17 cellular contexts compared by ENCODE assay signal in the genomic region with DNA sequence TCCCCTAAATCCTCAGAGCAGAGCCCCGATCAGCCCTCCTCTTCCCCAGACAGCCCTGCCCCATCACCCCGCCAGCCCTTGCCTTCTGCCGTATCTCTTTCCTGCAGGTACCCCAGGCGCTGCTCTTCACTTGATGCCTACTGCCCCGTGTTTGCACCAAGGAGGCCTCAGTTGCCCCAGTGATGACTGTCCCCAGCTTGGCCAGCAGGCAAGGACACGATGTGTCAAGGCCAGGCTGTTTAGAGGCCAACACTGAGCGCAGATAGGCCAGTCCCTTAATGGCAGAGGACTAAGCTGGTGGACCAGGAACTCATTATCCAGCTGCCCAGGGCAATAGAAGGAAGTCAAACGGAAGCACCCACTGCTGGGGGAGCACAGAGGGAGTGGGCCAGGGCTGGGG.
DNase-seq lines count a peak whose midpoint lies in the region; TF ChIP-seq lines count a peak whose summit lies in the region.
"Had no signal": no experiment of that assay in that cellular context is flagged by ENCODE, and none has a peak within 500 bp of the region (broad histone marks: within the 10 kb centered on the region; RNA-seq: fewer than 3 reads in every experiment).

No MANE protein-coding gene starts in this region.

- no peaks in the 10 kb centered on the region for H3K79me1 ChIP-seq in neuronal stem cell (ENCODE audit: low read depth, low read length)

- no peak overlapping the region for H3K9ac ChIP-seq in neuronal stem cell (ENCODE audit: low read depth, low read length, poor library complexity)

- peaks cover 0 to 2% (median 0%) of the 10 kb centered on the region in 3 experiments for H3K27me3 ChIP-seq in neuronal stem cell (ENCODE audit: control insufficient read depth in 3 of 3, insufficient read depth in 3 of 3, low read depth in 1 of 3, low read length in 3 of 3)

- H3K36me3 Mint-ChIP-seq in chondrocyte (ENCODE audit: low read depth): peaks cover 2% of the 10 kb centered on the region

- H3K4me3 ChIP-seq in neuronal stem cell (ENCODE audit: low read length in 2 of 2): no peak overlapping the region

- H3K4me1 ChIP-seq in neuronal stem cell (ENCODE audit: control insufficient read depth in 2 of 2, insufficient read depth in 1 of 2, low read depth in 1 of 2, low read length in 2 of 2): no peaks in the 10 kb centered on the region

- no peak overlapping the region for H4K8ac ChIP-seq in neuronal stem cell (ENCODE audit: low read depth, low read length)

- H2BK5ac ChIP-seq in neuronal stem cell (ENCODE audit: low read length): no peak overlapping the region

- H3K36me3 ChIP-seq in neuronal stem cell (replicated peaks in 1 of 2; ENCODE audit: control insufficient read depth in 2 of 2, insufficient read depth in 2 of 2, low read length in 2 of 2): no peaks in the 10 kb centered on the region

- H3K4ac ChIP-seq in neuronal stem cell (ENCODE audit: low read length): no peak overlapping the region

- peaks cover 11% of the 10 kb centered on the region for H3K9me3 Mint-ChIP-seq in chondrocyte (ENCODE audit: low read depth)

- H3K18ac ChIP-seq in neuronal stem cell (ENCODE audit: low read length): peak overlapping the region; percentile 40

- H2AK5ac ChIP-seq in neuronal stem cell (ENCODE audit: low read depth, low read length): no peak overlapping the region

- no peak overlapping the region for H2BK120ac ChIP-seq in neuronal stem cell (ENCODE audit: low read depth, low read length)

- no peak overlapping the region for H2BK15ac ChIP-seq in neuronal stem cell (ENCODE audit: low read length)

- H3K27me3 Mint-ChIP-seq in chondrocyte (ENCODE audit: low read depth): peaks cover 19% of the 10 kb centered on the region

- H3K27ac ChIP-seq in neuronal stem cell (replicated peaks; ENCODE audit: low read length): no peak overlapping the region

- no peak overlapping the region for H2AFZ ChIP-seq in neuronal stem cell (ENCODE audit: low read length)

- H3K4me3 Mint-ChIP-seq in chondrocyte (ENCODE audit: unreplicated experiment): no peak overlapping the region
- H3K4me3 Mint-ChIP-seq: CD4-positive, alpha-beta memory T cell had no signal

- no peak overlapping the region for H3K27ac Mint-ChIP-seq in chondrocyte (ENCODE audit: unreplicated experiment)
- H3K27ac Mint-ChIP-seq: CD4-positive, alpha-beta memory T cell had no signal

- peaks cover under 1 to 6% of the 10 kb centered on the region in 2 donors for H3K9me3 ChIP-seq in neuronal stem cell (replicated peaks in 1 of 2; ENCODE audit: control insufficient read depth in 2 of 2, insufficient read depth in 1 of 2, low read depth in 1 of 2, low read length in 2 of 2)

- no CpG with 5 or more reads among the region's 8 CpGs for WGBS in neuronal stem cell (ENCODE audit: extremely low coverage in 2 of 2, insufficient read length in 2 of 2, insufficient replicate concordance in 1 of 2), 2 donors

- H3K14ac ChIP-seq in neuronal stem cell (ENCODE audit: low read length): no peak overlapping the region

- DNase-seq in chondrocyte (ENCODE audit: low spot score): peak; percentile 74
- DNase-seq in islet precursor cell: peak; percentile 29
- no peak for DNase-seq in neuronal stem cell (ENCODE audit: low spot score)
- no peak for DNase-seq in NAMALWA (ENCODE audit: low spot score)
- no peak for DNase-seq in cardiac septum (ENCODE audit: low spot score)
- no peak for DNase-seq in GM19238 (ENCODE audit: insufficient read length, low spot score)
- DNase-seq in NCI-H526 (lab: John Stamatoyannopoulos, UW): no peak
- DNase-seq: C1 segment of cervical spinal cord, Calu3, COR-L47, DMS53, DMS79 treated with DMSO at 0.1 percent for 48 hours, GF-D8, GOT3, H7, HCEC 1CT had no signal

- H4K91ac ChIP-seq in neuronal stem cell (ENCODE audit: low read depth, low read length, poor library complexity): no peak overlapping the region

- no peak overlapping the region for H3K23ac ChIP-seq in neuronal stem cell (ENCODE audit: low read depth, low read length, poor library complexity)

- intact Hi-C loops in cardiac septum (cut with DNase I): no loop called here

- TF ChIP-seq CTCF in chondrocyte (IDR thresholded peaks at IDR 0.05): no peak

- no peak overlapping the region for H2BK12ac ChIP-seq in neuronal stem cell (ENCODE audit: low read length)

- H3K4me2 ChIP-seq in neuronal stem cell (ENCODE audit: insufficient read depth, low read length, poor library complexity, severe bottlenecking): no peak overlapping the region

- no peaks in the 10 kb centered on the region for H3K4me1 Mint-ChIP-seq in chondrocyte (ENCODE audit: low read depth)
- H3K4me1 Mint-ChIP-seq: CD4-positive, alpha-beta memory T cell had no signal

Comparison
In these comparisons a context has a peak if more than half of its experiments do, and no peak if none do; other contexts are left out.
1. DNase-seq: peak in chondrocyte (single experiment) and islet precursor cell (single experiment); none in neuronal stem cell (single experiment), NAMALWA (single experiment), cardiac septum (single experiment), GM19238 (single experiment) and NCI-H526 (0 of 2).